Comparison of ENCODE assay signal across 8 cellular contexts in genomic region chr22:36856121-36856791, GRCh38. TPM values are rescaled to one million over a fixed set of nuclear protein-coding genes. Genes with fewer than 3 reads are reported as not detected.
DNase-seq lines count a peak whose midpoint lies in the region; ATAC-seq and TF ChIP-seq lines count a peak whose summit lies in the region.

No MANE protein-coding gene starts in this region.

- DNase-seq in GM10248 (ENCODE audit: extremely low spot score) (peak; percentile 82), Kasumi-1 (lab: John Stamatoyannopoulos, UW) (peak; percentile 87 to 90), Panc1 (ENCODE audit: low read depth, low spot score) (peak; percentile 64), esophagus squamous epithelium (lab: John Stamatoyannopoulos, UW) (peak; percentile 48)
- DNase-seq in activated T-cell treated with anti-CD3 and anti-CD28 coated beads, Interleukin-2, amount 50 U/mL, for 24 hours = peak; percentile 98
- peak; percentile 70 to 94 (median 88) for DNase-seq in stimulated activated naive CD4-positive, alpha-beta T cell (lab: John Stamatoyannopoulos, UW)

- BruUV-seq in Panc1 (replicated peaks; lab: Mats Ljungman, UMichigan) = no TSS peak

- H3K4me3 Mint-ChIP-seq in activated T-cell treated with anti-CD3 and anti-CD28 coated beads, Interleukin-2, amount 50 U/mL, for 24 hours = peak overlapping the region; percentile 4
- H3K4me3 Mint-ChIP-seq in nephron = no peak overlapping the region

- H3K36me3 ChIP-seq in Panc1 (ENCODE audit: control insufficient read depth, insufficient read depth, low read length) (no peaks in the 10 kb centered on the region), esophagus squamous epithelium (no peaks in the 10 kb centered on the region)

- no peak overlapping the region for H3K27ac Mint-ChIP-seq in activated T-cell treated with anti-CD3 and anti-CD28 coated beads, Interleukin-2, amount 50 U/mL, for 24 hours
- peak overlapping the region in 2 of 3 experiments; percentile 2 to 31 for H3K27ac Mint-ChIP-seq in nephron

- H3K27me3 Mint-ChIP-seq in activated T-cell treated with anti-CD3 and anti-CD28 coated beads, Interleukin-2, amount 50 U/mL, for 24 hours = peaks cover 10% of the 10 kb centered on the region
- peaks cover 43% of the 10 kb centered on the region for H3K27me3 Mint-ChIP-seq in nephron (ENCODE audit: low read depth)

- H3K4me1 Mint-ChIP-seq in activated T-cell treated with anti-CD3 and anti-CD28 coated beads, Interleukin-2, amount 50 U/mL, for 24 hours (ENCODE audit: low read depth) = peaks cover 35% of the 10 kb centered on the region
- peaks cover 28% of the 10 kb centered on the region for H3K4me1 Mint-ChIP-seq in nephron

- CTCF ChIA-PET in GM10248 (lab: Yijun Ruan, JAX) (interaction anchor here (0.6 to 11.4 kb wide), 82 partner anchors 10 to 419 kb away, joined by 3 to 118 read pairs (median 4); partner anchors contain the start of genes CSF2RB and IFT27), Panc1 (lab: Charles Lee) (interaction anchor here (0.5 to 1.4 kb wide), 12 partner anchors 10 to 1493 kb away, joined by 3 to 9 read pairs (median 3); no protein-coding TSS in a partner anchor)

- peaks cover 3% of the 10 kb centered on the region for H3K9me3 Mint-ChIP-seq in activated T-cell treated with anti-CD3 and anti-CD28 coated beads, Interleukin-2, amount 50 U/mL, for 24 hours
- H3K9me3 Mint-ChIP-seq in nephron = no peaks in the 10 kb centered on the region

- H3K27me3 ChIP-seq in Panc1 (ENCODE audit: control insufficient read depth, insufficient read depth, low read length) (no peaks in the 10 kb centered on the region), esophagus squamous epithelium (peaks cover 0 to 13% (median 0%) of the 10 kb centered on the region in 4 donors)

- 9 to 16% methylated on average over 6 to 10 of the region's 30 CpGs for WGBS in esophagus squamous epithelium, 2 donors

- no peak for TF ChIP-seq POLR2A in esophagus squamous epithelium (IDR thresholded peaks at IDR 0.05)

- H3K9me3 ChIP-seq in Panc1 (ENCODE audit: control insufficient read depth, insufficient read depth, low read depth, low read length) (no peaks in the 10 kb centered on the region), esophagus squamous epithelium (no peaks in the 10 kb centered on the region)

- H3K36me3 Mint-ChIP-seq in activated T-cell treated with anti-CD3 and anti-CD28 coated beads, Interleukin-2, amount 50 U/mL, for 24 hours (ENCODE audit: low read depth) = no peaks in the 10 kb centered on the region
- no peaks in the 10 kb centered on the region for H3K36me3 Mint-ChIP-seq in nephron (ENCODE audit: low read depth)

- ATAC-seq in Panc1 (peak; percentile 95), GM18873 (IDR thresholded peaks at IDR 0.05; ENCODE audit: low FRiP score, unreplicated experiment) (no peak)

- TF ChIP-seq CTCF in GM10248 (IDR thresholded peaks at IDR 0.05; ENCODE audit: control extremely low read depth, extremely low read depth, low read depth, missing control alignments) (peak; percentile 100), Panc1 (IDR thresholded peaks at IDR 0.05) (peak; percentile 99), esophagus squamous epithelium (IDR thresholded peaks at IDR 0.05) (peak; percentile 100), nephron (IDR thresholded peaks at IDR 0.05; ENCODE audit: unreplicated experiment in 3 of 3) (peak; percentile 100)

- intact Hi-C loops in Panc1 (cut with micrococcal nuclease; ENCODE audit: unreplicated experiment) = loop anchor here (2.0 kb wide), 2 partner anchors 73 to 309 kb away; no protein-coding TSS in a partner anchor
- intact Hi-C loops in esophagus squamous epithelium (cut with DNase I) = loop anchor here (5.0 kb wide), 1 partner anchor 74 kb away; no protein-coding TSS in a partner anchor

- H3K4me1 ChIP-seq in Panc1 (ENCODE audit: control insufficient read depth, insufficient read depth, low read length) = no peaks in the 10 kb centered on the region
- H3K4me1 ChIP-seq in esophagus squamous epithelium = peaks cover 12 to 45% (median 26%) of the 10 kb centered on the region in 3 donors

- POLR2A ChIA-PET in GM10248 (lab: Yijun Ruan, JAX) = interaction anchor here (0.5 kb wide), 1 partner anchor 76 kb away, joined by 6 read pairs; no protein-coding TSS in a partner anchor
- POLR2A ChIA-PET in Panc1 (lab: Charles Lee) = no interaction called here

- in situ Hi-C loops in Panc1 (cut with HindIII; ENCODE audit: low pct_unique_long_range_greater_than_20kb, low sequenced_read_pairs) = no loop called here

- H3K27ac ChIP-seq in Panc1 (ENCODE audit: low read length) = no peak overlapping the region
- no peak overlapping the region for H3K27ac ChIP-seq in esophagus squamous epithelium

- H3K4me3 ChIP-seq in Panc1 (ENCODE audit: low read depth in 2 of 2, low read length in 2 of 2) = 0 out of 4 replicates have a peak overlapping the region, but pooled peaks of 1 of the 2 experiments have one; percentile 18
- peak overlapping the region in 1 of 4 donors; percentile 37 for H3K4me3 ChIP-seq in esophagus squamous epithelium

RNA-seq across cellular contexts. Expression of gene NCF4, which starts 4.5 kb away (rescaled TPM):
- total RNA-seq in Panc1 (2021; ENCODE audit: unreplicated experiment) (not detected), esophagus squamous epithelium (10 to 100 TPM in 2 of 4 donors, 1 to 10 TPM in 2; 2.1 to 15.1 (median 8.4) TPM)
- not detected for polyA plus RNA-seq in Panc1 (2012; ENCODE audit: insufficient read length)

RNA-seq across cellular contexts. Expression of gene PVALB, which starts 39.4 kb away (rescaled TPM):
- total RNA-seq in Panc1 (2021; ENCODE audit: unreplicated experiment) (not detected), esophagus squamous epithelium (not detected)
- not detected for polyA plus RNA-seq in Panc1 (2012; ENCODE audit: insufficient read length)

RNA-seq across cellular contexts. Expression of gene CSF2RB, which starts 57.2 kb away (rescaled TPM):
- total RNA-seq in Panc1 (2021; ENCODE audit: unreplicated experiment) (not detected), esophagus squamous epithelium (1 to 10 TPM; 1.5 to 6.1 (median 2.9) TPM)
- polyA plus RNA-seq in Panc1 (2012; ENCODE audit: insufficient read length) = not detected

Comparison
In these comparisons a context has a peak if more than half of its experiments do, and no peak if none do; other contexts are left out.
1. DNase-seq: peak in every context shown above with its lines; median percentile 98 in activated T-cell treated with anti-CD3 and anti-CD28 coated beads, Interleukin-2, amount 50 U/mL, for 24 hours; 88 in Kasumi-1; 88 in stimulated activated naive CD4-positive, alpha-beta T cell; 82 in GM10248; 64 in Panc1; 48 in esophagus squamous epithelium.